ENCODE assay signal across 8 cellular contexts in the genomic region with DNA sequence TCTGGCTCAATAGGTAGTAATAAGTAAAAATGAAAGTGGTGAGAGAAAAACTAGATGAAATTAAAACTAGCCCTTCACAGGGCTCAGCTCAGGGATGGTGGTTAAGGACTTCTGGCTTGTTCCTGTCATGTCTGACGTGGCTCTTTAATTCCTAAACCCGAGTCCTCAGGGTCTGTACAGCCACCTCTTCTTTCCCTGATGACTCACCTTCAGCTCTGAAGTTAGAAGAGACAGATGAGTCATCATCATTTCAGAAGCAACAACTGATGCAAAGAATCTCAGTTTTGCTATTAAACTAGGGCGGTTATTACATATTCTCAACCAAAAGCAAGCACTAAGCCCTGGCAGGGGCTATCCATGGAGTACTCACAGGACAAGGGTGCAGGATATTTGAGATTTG. TPM values are rescaled to one million over a fixed set of nuclear protein-coding genes. Genes with fewer than 3 reads are reported as not detected.
DNase-seq lines count a peak whose midpoint lies in the region; ATAC-seq, FAIRE-seq and TF ChIP-seq lines count a peak whose summit lies in the region.

No MANE protein-coding gene starts in this region.

- no peak overlapping the region for H3K27ac Mint-ChIP-seq in activated naive CD8-positive, alpha-beta T cell treated with anti-CD3 and anti-CD28 coated beads, Interleukin-2, amount 10 ng/mL, durations not matched to agents 7 days and 5 days
- H3K27ac Mint-ChIP-seq in natural killer cell treated with Interleukin-12 subunit alpha and Interleukin-12 subunit beta and Interleukin-15 and Interleukin-18, amount 100 ng/mL, for 72 hours: no peak overlapping the region
- no peak overlapping the region for H3K27ac Mint-ChIP-seq in progenitor cell of endocrine pancreas

- POLR2A ChIA-PET in activated naive CD8-positive, alpha-beta T cell treated with anti-CD3 and anti-CD28 coated beads, Interleukin-2, amount 10 ng/mL, durations not matched to agents 7 days and 5 days (lab: Charles Lee): no interaction called here

- H3K4me1 Mint-ChIP-seq in activated naive CD8-positive, alpha-beta T cell treated with anti-CD3 and anti-CD28 coated beads, Interleukin-2, amount 10 ng/mL, durations not matched to agents 7 days and 5 days: peaks cover 20% of the 10 kb centered on the region
- peaks cover 4 to 26% of the 10 kb centered on the region in 2 donors for H3K4me1 Mint-ChIP-seq in natural killer cell treated with Interleukin-12 subunit alpha and Interleukin-12 subunit beta and Interleukin-15 and Interleukin-18, amount 100 ng/mL, for 72 hours (ENCODE audit: low read depth in 2 of 2)
- peaks cover 51% of the 10 kb centered on the region for H3K4me1 Mint-ChIP-seq in progenitor cell of endocrine pancreas (ENCODE audit: low read depth)

- H3K36me3 Mint-ChIP-seq in activated naive CD8-positive, alpha-beta T cell treated with anti-CD3 and anti-CD28 coated beads, Interleukin-2, amount 10 ng/mL, durations not matched to agents 7 days and 5 days: no peaks in the 10 kb centered on the region
- no peaks in the 10 kb centered on the region for H3K36me3 Mint-ChIP-seq in natural killer cell treated with Interleukin-12 subunit alpha and Interleukin-12 subunit beta and Interleukin-15 and Interleukin-18, amount 100 ng/mL, for 72 hours
- no peaks in the 10 kb centered on the region for H3K36me3 Mint-ChIP-seq in progenitor cell of endocrine pancreas (ENCODE audit: insufficient read depth)

- H3K9me3 Mint-ChIP-seq in activated naive CD8-positive, alpha-beta T cell treated with anti-CD3 and anti-CD28 coated beads, Interleukin-2, amount 10 ng/mL, durations not matched to agents 7 days and 5 days: no peaks in the 10 kb centered on the region
- no peaks in the 10 kb centered on the region for H3K9me3 Mint-ChIP-seq in natural killer cell treated with Interleukin-12 subunit alpha and Interleukin-12 subunit beta and Interleukin-15 and Interleukin-18, amount 100 ng/mL, for 72 hours
- H3K9me3 Mint-ChIP-seq in progenitor cell of endocrine pancreas (ENCODE audit: low read depth): no peaks in the 10 kb centered on the region

- peak; percentile 94 for ATAC-seq in GM21576 (IDR thresholded peaks at IDR 0.05; ENCODE audit: unreplicated experiment)
- peak; percentile 63 for ATAC-seq in activated naive CD8-positive, alpha-beta T cell treated with anti-CD3 and anti-CD28 coated beads, Interleukin-2, amount 10 ng/mL, durations not matched to agents 7 days and 5 days (ENCODE audit: low read depth)
- ATAC-seq in natural killer cell treated with Interleukin-12 subunit alpha and Interleukin-12 subunit beta and Interleukin-15 and Interleukin-18, amount 100 ng/mL, for 72 hours: peak; percentile 79 to 86

- TF ChIP-seq CTCF in progenitor cell of endocrine pancreas (IDR thresholded peaks at IDR 0.05; ENCODE audit: unreplicated experiment): no peak

- TF ChIP-seq POLR2A in GM12892 (IDR thresholded peaks at IDR 0.05; ENCODE audit: low read depth, low read length): no peak

- DNase-seq in GM12892 (ENCODE audit: insufficient read length): peak; percentile 41
- DNase-seq in HS-5 (ENCODE audit: low read depth): peak; percentile 82
- DNase-seq in activated naive CD8-positive, alpha-beta T cell treated with anti-CD3 and anti-CD28 coated beads, Interleukin-2, amount 10 ng/mL, durations not matched to agents 7 days and 5 days: no peak
- no peak for DNase-seq in natural killer cell treated with Interleukin-12 subunit alpha and Interleukin-12 subunit beta and Interleukin-15 and Interleukin-18, amount 100 ng/mL, for 72 hours (ENCODE audit: low spot score)
- no peak for DNase-seq in progenitor cell of endocrine pancreas (ENCODE audit: low spot score, unreplicated experiment)
- DNase-seq in SKM-1 treated with dmso at 0.1 percent for 144 hours (lab: John Stamatoyannopoulos, UW; ENCODE audit: unreplicated experiment): no peak
- no peak for DNase-seq in activated gamma-delta T cell (lab: John Stamatoyannopoulos, UW)

- peak overlapping the region; percentile 9 for H3K4me3 Mint-ChIP-seq in activated naive CD8-positive, alpha-beta T cell treated with anti-CD3 and anti-CD28 coated beads, Interleukin-2, amount 10 ng/mL, durations not matched to agents 7 days and 5 days
- peak overlapping the region; percentile 56 for H3K4me3 Mint-ChIP-seq in natural killer cell treated with Interleukin-12 subunit alpha and Interleukin-12 subunit beta and Interleukin-15 and Interleukin-18, amount 100 ng/mL, for 72 hours
- H3K4me3 Mint-ChIP-seq in progenitor cell of endocrine pancreas (ENCODE audit: low read depth): no peak overlapping the region

- H3K27me3 Mint-ChIP-seq in activated naive CD8-positive, alpha-beta T cell treated with anti-CD3 and anti-CD28 coated beads, Interleukin-2, amount 10 ng/mL, durations not matched to agents 7 days and 5 days: peaks cover 15% of the 10 kb centered on the region
- peaks cover 27 to 28% of the 10 kb centered on the region in 2 donors for H3K27me3 Mint-ChIP-seq in natural killer cell treated with Interleukin-12 subunit alpha and Interleukin-12 subunit beta and Interleukin-15 and Interleukin-18, amount 100 ng/mL, for 72 hours
- H3K27me3 Mint-ChIP-seq in progenitor cell of endocrine pancreas: no peaks in the 10 kb centered on the region

- peak; percentile 33 for FAIRE-seq in GM12892 (lab: Jason Lieb, UNC)

RNA-seq across cellular contexts. Expression of gene ITGB6, which starts 24.0 kb away (rescaled TPM):
- polyA plus RNA-seq in GM12892 (2012; ENCODE audit: missing spikeins): not detected
- total RNA-seq in activated naive CD8-positive, alpha-beta T cell treated with anti-CD3 and anti-CD28 coated beads, Interleukin-2, amount 10 ng/mL, durations not matched to agents 7 days and 5 days: not detected
- total RNA-seq in natural killer cell treated with Interleukin-12 subunit alpha and Interleukin-12 subunit beta and Interleukin-15 and Interleukin-18, amount 100 ng/mL, for 72 hours: not detected
- 6.7 and 7.0 TPM in 2 replicates for total RNA-seq in progenitor cell of endocrine pancreas

Comparison
In these comparisons a context has a peak if more than half of its experiments do, and no peak if none do; other contexts are left out.
1. DNase-seq: peak in GM12892 (single experiment) and HS-5 (single experiment); none in activated naive CD8-positive, alpha-beta T cell treated with anti-CD3 and anti-CD28 coated beads, Interleukin-2, amount 10 ng/mL, durations not matched to agents 7 days and 5 days (single experiment), natural killer cell treated with Interleukin-12 subunit alpha and Interleukin-12 subunit beta and Interleukin-15 and Interleukin-18, amount 100 ng/mL, for 72 hours (single experiment), progenitor cell of endocrine pancreas (single experiment), SKM-1 treated with dmso at 0.1 percent for 144 hours (single experiment) and activated gamma-delta T cell (single experiment).
2. Peak in every context shown above with its lines, with median percentiles within 50 percentile points of each other: ATAC-seq.